9 cellular contexts compared by ENCODE assay signal in genomic region chr2:12106440-12107080, GRCh38.
A peak's percentile ranks its signal among the peaks of the same experiment; 100 is the strongest.
DNase-seq lines count a peak whose midpoint lies in the region; ATAC-seq and TF ChIP-seq lines count a peak whose summit lies in the region.
"Had no signal": no experiment of that assay in that cellular context is flagged by ENCODE, and none has a peak within 500 bp of the region (broad histone marks: within the 10 kb centered on the region; RNA-seq: fewer than 3 reads in every experiment).

No MANE protein-coding gene starts in this region.

- H2AFZ ChIP-seq in DND-41 (ENCODE audit: low read depth, low read length) = no peak overlapping the region

- no peaks in the 10 kb centered on the region for H3K9me3 Mint-ChIP-seq in activated naive CD8-positive, alpha-beta T cell treated with anti-CD3 and anti-CD28 coated beads for 36 hours

- no peak overlapping the region for H3K9ac ChIP-seq in DND-41 (ENCODE audit: low read depth, low read length)

- H3K4me1 Mint-ChIP-seq in activated naive CD8-positive, alpha-beta T cell treated with anti-CD3 and anti-CD28 coated beads for 36 hours = peaks cover 44% of the 10 kb centered on the region

- TF ChIP-seq CTCF in DND-41 (IDR thresholded peaks at IDR 0.05; ENCODE audit: borderline replicate concordance, extremely low read depth, low read length, poor library complexity, severe bottlenecking) = no peak

- H3K27ac ChIP-seq in DND-41 (ENCODE audit: low read length) = peak overlapping the region; percentile 17
- H3K27ac ChIP-seq: cardiac muscle cell had no signal

- H3K27me3 ChIP-seq in DND-41 (ENCODE audit: insufficient read depth, low read length, poor library complexity) = no peaks in the 10 kb centered on the region
- H3K27me3 ChIP-seq: cardiac muscle cell had no signal

- no peaks in the 10 kb centered on the region for H3K36me3 ChIP-seq in DND-41 (ENCODE audit: insufficient read depth, low read length)
- H3K36me3 ChIP-seq: cardiac muscle cell had no signal

- no peaks in the 10 kb centered on the region for H4K20me1 ChIP-seq in DND-41 (ENCODE audit: insufficient read depth, low read length)

- peaks cover 38% of the 10 kb centered on the region for H3K4me1 ChIP-seq in DND-41 (ENCODE audit: insufficient read depth, low read length)

- no peaks in the 10 kb centered on the region for H3K79me2 ChIP-seq in DND-41 (ENCODE audit: insufficient read depth, low read length)

- H3K4me3 ChIP-seq in DND-41 (ENCODE audit: low read depth in 1 of 2, low read length in 2 of 2) = no peak overlapping the region
- H3K4me3 ChIP-seq: cardiac muscle cell had no signal

- no peak overlapping the region for H3K4me3 Mint-ChIP-seq in activated naive CD8-positive, alpha-beta T cell treated with anti-CD3 and anti-CD28 coated beads for 36 hours

- no peaks in the 10 kb centered on the region for H3K9me3 ChIP-seq in DND-41 (ENCODE audit: insufficient read depth, low read length, severe bottlenecking)

- peak; percentile 88 for DNase-seq in DND-41
- peak; percentile 63 for DNase-seq in activated naive CD8-positive, alpha-beta T cell treated with anti-CD3 and anti-CD28 coated beads for 36 hours
- peak; percentile 12 to 36 for DNase-seq in left colon
- no peak for DNase-seq in NCI-H2171 (lab: John Stamatoyannopoulos, UW)
- no peak for DNase-seq in NCI-H524 (lab: John Stamatoyannopoulos, UW)
- no peak for DNase-seq in cortex of kidney (lab: John Stamatoyannopoulos, UW)
- DNase-seq in NCI-H2196 treated with DMSO at 0.1 percent for 48 hours (lab: John Stamatoyannopoulos, UW; ENCODE audit: unreplicated experiment) = no peak

- H3K27me3 Mint-ChIP-seq in activated naive CD8-positive, alpha-beta T cell treated with anti-CD3 and anti-CD28 coated beads for 36 hours = no peaks in the 10 kb centered on the region

- no peak overlapping the region for H3K27ac Mint-ChIP-seq in activated naive CD8-positive, alpha-beta T cell treated with anti-CD3 and anti-CD28 coated beads for 36 hours

- intact Hi-C loops in left colon (cut with DNase I, micrococcal nuclease) = no loop called here

- ATAC-seq in DND-41 (ENCODE audit: insufficient read depth, low read depth) (peak; percentile 91), HG03045 (IDR thresholded peaks at IDR 0.05; ENCODE audit: unreplicated experiment) (peak; percentile 56), left colon (no peak)

- H3K36me3 Mint-ChIP-seq in activated naive CD8-positive, alpha-beta T cell treated with anti-CD3 and anti-CD28 coated beads for 36 hours = no peaks in the 10 kb centered on the region

- no peak overlapping the region for H3K4me2 ChIP-seq in DND-41 (ENCODE audit: insufficient read depth, low read length)

Comparison
In these comparisons a context has a peak if more than half of its experiments do, and no peak if none do; other contexts are left out.
1. DNase-seq: peak in DND-41 (single experiment), activated naive CD8-positive, alpha-beta T cell treated with anti-CD3 and anti-CD28 coated beads for 36 hours (single experiment) and left colon (2 of 2); none in NCI-H2171 (single experiment), NCI-H524 (0 of 2), cortex of kidney (single experiment) and NCI-H2196 treated with DMSO at 0.1 percent for 48 hours (single experiment).